ENCODE assay signal across 1 cellular context in the genomic region with DNA sequence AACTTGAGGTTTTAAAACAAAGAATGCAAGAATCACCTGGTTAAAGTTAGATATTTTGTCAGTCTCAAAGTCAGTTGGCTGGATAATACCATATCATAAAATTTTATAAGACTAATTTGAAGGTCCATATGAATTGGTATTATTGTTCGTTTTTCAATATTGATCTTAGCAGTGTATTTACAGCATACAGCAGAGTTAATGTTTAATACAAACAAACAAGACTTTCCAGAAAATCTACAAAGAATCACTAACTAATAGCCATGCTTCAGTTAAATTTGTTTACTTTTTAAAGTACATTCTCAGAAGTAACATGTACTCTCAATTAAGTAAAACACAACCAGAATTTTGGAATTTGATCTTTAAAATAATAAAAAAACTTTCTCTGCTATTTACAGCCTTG.
TF ChIP-seq lines count a peak whose summit lies in the region.

No MANE protein-coding gene starts in this region.

TF ChIP-seq in HepG2, 621 proteins besides CTCF, POLR2A, EP300 and RAD21 (continued from another document):
- TF ChIP-seq ZMAT3 (CRISPR knock-in tag; conservative IDR thresholded peaks at IDR 0.05) (no peak), TCF7 (IDR thresholded peaks at IDR 0.05; ENCODE audit: low read depth) (no peak), ZNF274 (CRISPR knock-in tag; IDR thresholded peaks at IDR 0.05) (no peak), ADNP (CRISPR knock-in tag; IDR thresholded peaks at IDR 0.05) (no peak), KAT8 (CRISPR knock-in tag; IDR thresholded peaks at IDR 0.05) (no peak), ZSCAN5A (CRISPR knock-in tag; IDR thresholded peaks at IDR 0.05; ENCODE audit: borderline replicate concordance) (no peak), THAP11 (CRISPR knock-in tag; IDR thresholded peaks at IDR 0.05) (no peak), DNMT1 (CRISPR knock-in tag; IDR thresholded peaks at IDR 0.05) (no peak), ZNF577 (CRISPR knock-in tag; IDR thresholded peaks at IDR 0.05; ENCODE audit: borderline replicate concordance, low read depth) (no peak), SIX4 (CRISPR knock-in tag; IDR thresholded peaks at IDR 0.05) (no peak), ZNF780A (CRISPR knock-in tag; IDR thresholded peaks at IDR 0.05) (no peak), ZMYM3 (CRISPR knock-in tag; IDR thresholded peaks at IDR 0.05) (no peak), NRL (CRISPR knock-in tag; IDR thresholded peaks at IDR 0.05; ENCODE audit: borderline replicate concordance) (no peak), TBX3 (IDR thresholded peaks at IDR 0.05; ENCODE audit: borderline replicate concordance) (peak; percentile 67; the same call in 1 of the 2 replicates), RBFOX2 (IDR thresholded peaks at IDR 0.05; ENCODE audit: low read depth, low read length) (no peak), PHF21A (CRISPR knock-in tag; IDR thresholded peaks at IDR 0.05) (no peak), HNF1A (IDR thresholded peaks at IDR 0.05; ENCODE audit: low read depth) (peak; percentile 74), HNF1A (CRISPR knock-in tag; IDR thresholded peaks at IDR 0.05; ENCODE audit: borderline replicate concordance) (no peak), SMYD3 (CRISPR knock-in tag; IDR thresholded peaks at IDR 0.05) (no peak), PAF1 (CRISPR knock-in tag; IDR thresholded peaks at IDR 0.05) (no peak), NR2C2 (CRISPR knock-in tag; IDR thresholded peaks at IDR 0.05; ENCODE audit: borderline replicate concordance) (no peak), REXO4 (CRISPR knock-in tag; IDR thresholded peaks at IDR 0.05; ENCODE audit: borderline replicate concordance) (no peak), FOXA3 (CRISPR knock-in tag; IDR thresholded peaks at IDR 0.05) (peak; percentile 59; the same call in 1 of the 2 replicates), ZNF644 (CRISPR knock-in tag; IDR thresholded peaks at IDR 0.05; ENCODE audit: low read depth) (no peak), ZNF7 (CRISPR knock-in tag; IDR thresholded peaks at IDR 0.05) (no peak), TSC22D2 (CRISPR knock-in tag; IDR thresholded peaks at IDR 0.05; ENCODE audit: borderline replicate concordance) (no peak)
- TF ChIP-seq, protein P1, sequence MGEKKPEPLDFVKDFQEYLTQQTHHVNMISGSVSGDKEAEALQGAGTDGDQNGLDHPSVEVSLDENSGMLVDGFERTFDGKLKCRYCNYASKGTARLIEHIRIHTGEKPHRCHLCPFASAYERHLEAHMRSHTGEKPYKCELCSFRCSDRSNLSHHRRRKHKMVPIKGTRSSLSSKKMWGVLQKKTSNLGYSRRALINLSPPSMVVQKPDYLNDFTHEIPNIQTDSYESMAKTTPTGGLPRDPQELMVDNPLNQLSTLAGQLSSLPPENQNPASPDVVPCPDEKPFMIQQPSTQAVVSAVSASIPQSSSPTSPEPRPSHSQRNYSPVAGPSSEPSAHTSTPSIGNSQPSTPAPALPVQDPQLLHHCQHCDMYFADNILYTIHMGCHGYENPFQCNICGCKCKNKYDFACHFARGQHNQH (CRISPR knock-in tag; IDR thresholded peaks at IDR 0.05) = no peak
- TF ChIP-seq, protein P2, sequence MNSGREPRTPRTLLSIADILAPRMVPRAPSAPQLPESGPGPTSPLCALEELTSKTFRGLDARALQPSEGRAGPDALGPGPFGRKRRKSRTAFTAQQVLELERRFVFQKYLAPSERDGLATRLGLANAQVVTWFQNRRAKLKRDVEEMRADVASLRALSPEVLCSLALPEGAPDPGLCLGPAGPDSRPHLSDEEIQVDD (CRISPR knock-in tag; IDR thresholded peaks at IDR 0.05; ENCODE audit: borderline replicate concordance) = no peak
